In the genomic region with DNA sequence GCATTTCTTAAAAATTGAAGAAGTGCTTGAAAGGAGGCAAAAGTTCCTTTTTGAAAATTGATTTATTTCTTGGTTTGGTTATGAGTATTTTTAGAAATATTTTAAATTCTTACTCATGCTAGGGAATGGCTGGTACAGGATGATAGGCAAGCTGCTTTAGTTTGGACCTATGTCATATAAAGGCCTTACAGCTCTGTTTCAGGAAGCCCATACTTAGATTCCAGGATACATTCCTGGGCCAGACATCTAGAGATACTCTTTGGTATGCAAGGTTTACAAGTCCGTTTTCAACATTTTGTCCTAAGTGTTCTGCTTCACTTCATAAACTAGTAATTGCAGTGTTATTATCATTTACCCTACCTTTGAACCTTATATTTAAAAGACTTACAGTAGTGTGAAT, we compare ENCODE assay signal across 27 cellular contexts.
A peak's percentile ranks its signal among the peaks of the same experiment; 100 is the strongest.
DNase-seq lines count a peak whose midpoint lies in the region; ATAC-seq, FAIRE-seq and TF ChIP-seq lines count a peak whose summit lies in the region.
"Had no signal": no experiment of that assay in that cellular context is flagged by ENCODE, and none has a peak within 500 bp of the region (broad histone marks: within the 10 kb centered on the region; RNA-seq: fewer than 3 reads in every experiment).

No MANE protein-coding gene starts in this region.

- no peaks in the 10 kb centered on the region for H3K9me3 ChIP-seq in A549
- no peaks in the 10 kb centered on the region for H3K9me3 ChIP-seq in adipocyte (ENCODE audit: control insufficient read depth, low read length)
- H3K9me3 ChIP-seq in effector memory CD4-positive, alpha-beta T cell (ENCODE audit: control insufficient read depth, low read length): no peaks in the 10 kb centered on the region
- no peaks in the 10 kb centered on the region for H3K9me3 ChIP-seq in spleen
- H3K9me3 ChIP-seq: heart right ventricle, left lung had no signal

- H3K27ac ChIP-seq in A549: no peak overlapping the region
- H3K27ac ChIP-seq in effector memory CD4-positive, alpha-beta T cell (ENCODE audit: insufficient read depth, low read length, poor library complexity, severe bottlenecking): no peak overlapping the region
- no peak overlapping the region for H3K27ac ChIP-seq in spleen
- H3K27ac ChIP-seq: epithelial cell of prostate, foreskin keratinocyte, heart right ventricle, left lung, RWPE1 had no signal

- DNase-seq in A549 (ENCODE audit: low read depth in 1 of 2, low spot score in 1 of 2) (no peak), H54 (ENCODE audit: insufficient read length, low spot score) (no peak), adipocyte (ENCODE audit: low read depth) (peak; percentile 19), hepatic stellate cell (ENCODE audit: low spot score) (peak; percentile 41), spleen (no peak)
- DNase-seq in effector memory CD4-positive, alpha-beta T cell: no peak
- DNase-seq in activated CD4-positive, alpha-beta T cell treated with anti-CD3 and anti-CD28 coated beads, Interleukin-2, amount 50 U/mL, for 48 hours: no peak
- DNase-seq: activated B cell treated with CpG ODN at 0.5 μM for 24 hours; activated naive CD4-positive, alpha-beta T cell treated with anti-CD3 and anti-CD28 coated beads, Interleukin-2, amount 50 U/mL, for 16 hours; anterior cingulate cortex; C1 segment of cervical spinal cord; DND-41; foreskin keratinocyte; heart right ventricle; KG1; left lung; naive thymus-derived CD8-positive, alpha-beta T cell; NCI-H1694; NCI-H2171 treated with DMSO at 0.1 percent for 48 hours; retina; stimulated activated CD4-positive, alpha-beta T cell treated with anti-CD3 and anti-CD28 coated beads, Interleukin-4, amount 100 ng/mL, for 1 hour; stimulated activated naive B cell treated with anti-CD40 and anti-IgM and Interleukin-4, amounts not matched to agents 10 μg/mL and 1 μg/mL and 100 μg/mL, for 72 hours; T1000 had no signal

- no peak for TF ChIP-seq RAD21 in A549 (conservative IDR thresholded peaks at IDR 0.05 in 1 of 2, IDR thresholded peaks at IDR 0.05 in 1 of 2)

- CTCF ChIA-PET in A549 (lab: Yijun Ruan, JAX): interaction anchor here (2.7 kb wide), 1 partner anchor 435 kb away, joined by 8 read pairs; no protein-coding TSS in a partner anchor

- H3K36me3 ChIP-seq in adipocyte (ENCODE audit: control insufficient read depth, insufficient read depth, low read length, severe bottlenecking) (no peaks in the 10 kb centered on the region), spleen (peaks cover 0 to 4% (median 0%) of the 10 kb centered on the region in 6 donors)
- no peaks in the 10 kb centered on the region for H3K36me3 ChIP-seq in effector memory CD4-positive, alpha-beta T cell (ENCODE audit: control insufficient read depth, insufficient read depth, low read length)
- H3K36me3 ChIP-seq: heart right ventricle, left lung had no signal

- H3K4me1 ChIP-seq in A549: peaks cover 29% of the 10 kb centered on the region
- peaks cover 7% of the 10 kb centered on the region for H3K4me1 ChIP-seq in adipocyte (ENCODE audit: control insufficient read depth, insufficient read depth, low read length)
- H3K4me1 ChIP-seq in effector memory CD4-positive, alpha-beta T cell (ENCODE audit: control insufficient read depth, insufficient read depth, low read length, poor library complexity, severe bottlenecking): no peaks in the 10 kb centered on the region
- peaks cover 0 to 2% (median 0%) of the 10 kb centered on the region in 6 donors for H3K4me1 ChIP-seq in spleen
- H3K4me1 ChIP-seq: foreskin keratinocyte, left lung had no signal

- TF ChIP-seq EP300 in A549 (IDR thresholded peaks at IDR 0.05): no peak

- H3K27me3 ChIP-seq in adipocyte (replicated peaks; ENCODE audit: control insufficient read depth, insufficient read depth, low read length) (no peaks in the 10 kb centered on the region), spleen (replicated peaks in 1 of 7) (no peaks in the 10 kb centered on the region)
- no peaks in the 10 kb centered on the region for H3K27me3 ChIP-seq in effector memory CD4-positive, alpha-beta T cell (replicated peaks; ENCODE audit: control insufficient read depth, insufficient read depth, low read length, poor library complexity, severe bottlenecking)
- H3K27me3 ChIP-seq: foreskin keratinocyte, heart right ventricle, left lung had no signal

- TF ChIP-seq POLR2A in A549 (IDR thresholded peaks at IDR 0.05; ENCODE audit: low read length) (no peak), H54 (IDR thresholded peaks at IDR 0.05; ENCODE audit: low read depth, low read length) (no peak), spleen (IDR thresholded peaks at IDR 0.05) (no peak)

- WGBS in A549 (ENCODE audit: missing lambda C conversion rate): 0% methylated on average over 1 of the region's 1 CpG
- 0 to 31% (median 0%) methylated on average over 1 of the region's 1 CpG for WGBS in spleen, 5 donors

- no peak overlapping the region for H3K9ac ChIP-seq in adipocyte (ENCODE audit: low read length)

- TF ChIP-seq CTCF in A549 (IDR thresholded peaks at IDR 0.05) (no peak), spleen (IDR thresholded peaks at IDR 0.05 in 8 of 11, conservative IDR thresholded peaks at IDR 0.05 in 3 of 11) (no peak)

- no peak overlapping the region for H3K4me3 ChIP-seq in A549
- H3K4me3 ChIP-seq in adipocyte (ENCODE audit: low read length): no peak overlapping the region
- no peak overlapping the region for H3K4me3 ChIP-seq in effector memory CD4-positive, alpha-beta T cell (ENCODE audit: insufficient read depth, low read depth, low read length, poor library complexity, severe bottlenecking)
- H3K4me3 ChIP-seq in spleen: no peak overlapping the region
- H3K4me3 ChIP-seq: heart right ventricle, left lung had no signal

- intact Hi-C loops in spleen (cut with DNase I; ENCODE audit: low total_unique reads): no loop called here

- POLR2A ChIA-PET in A549 (lab: Yijun Ruan, JAX): no interaction called here

- FAIRE-seq in A549 (lab: Jason Lieb, UNC) (no peak), H54 (lab: Jason Lieb, UNC) (peak; percentile 15)

- ATAC-seq in A549 (no peak), GM21515 (IDR thresholded peaks at IDR 0.05; ENCODE audit: unreplicated experiment) (no peak)
- ATAC-seq: foreskin keratinocyte; HCT116; heart right ventricle; left lung; naive thymus-derived CD8-positive, alpha-beta T cell; stimulated activated naive B cell treated with anti-CD40 and anti-IgM and Interleukin-4, amounts not matched to agents 10 μg/mL and 1 μg/mL and 100 μg/mL, for 72 hours had no signal

- H3K4me2 ChIP-seq in A549: peak overlapping the region; percentile 5; the same call in 1 of the 3 replicates

TF ChIP-seq in A549, 52 proteins besides CTCF, POLR2A, EP300 and RAD21:
- TF ChIP-seq ZNF302 (CRISPR knock-in tag; IDR thresholded peaks at IDR 0.05) (no peak), FOXS1 (CRISPR knock-in tag; IDR thresholded peaks at IDR 0.05) (no peak), MYC (IDR thresholded peaks at IDR 0.05; ENCODE audit: borderline replicate concordance, low read length) (no peak), HEYL (CRISPR knock-in tag; IDR thresholded peaks at IDR 0.05) (no peak), BHLHE40 (IDR thresholded peaks at IDR 0.05; ENCODE audit: low read depth, low read length) (no peak), POLR2AphosphoS2 (conservative IDR thresholded peaks at IDR 0.05; ENCODE audit: low read length) (no peak)
- TF ChIP-seq, protein P1, sequence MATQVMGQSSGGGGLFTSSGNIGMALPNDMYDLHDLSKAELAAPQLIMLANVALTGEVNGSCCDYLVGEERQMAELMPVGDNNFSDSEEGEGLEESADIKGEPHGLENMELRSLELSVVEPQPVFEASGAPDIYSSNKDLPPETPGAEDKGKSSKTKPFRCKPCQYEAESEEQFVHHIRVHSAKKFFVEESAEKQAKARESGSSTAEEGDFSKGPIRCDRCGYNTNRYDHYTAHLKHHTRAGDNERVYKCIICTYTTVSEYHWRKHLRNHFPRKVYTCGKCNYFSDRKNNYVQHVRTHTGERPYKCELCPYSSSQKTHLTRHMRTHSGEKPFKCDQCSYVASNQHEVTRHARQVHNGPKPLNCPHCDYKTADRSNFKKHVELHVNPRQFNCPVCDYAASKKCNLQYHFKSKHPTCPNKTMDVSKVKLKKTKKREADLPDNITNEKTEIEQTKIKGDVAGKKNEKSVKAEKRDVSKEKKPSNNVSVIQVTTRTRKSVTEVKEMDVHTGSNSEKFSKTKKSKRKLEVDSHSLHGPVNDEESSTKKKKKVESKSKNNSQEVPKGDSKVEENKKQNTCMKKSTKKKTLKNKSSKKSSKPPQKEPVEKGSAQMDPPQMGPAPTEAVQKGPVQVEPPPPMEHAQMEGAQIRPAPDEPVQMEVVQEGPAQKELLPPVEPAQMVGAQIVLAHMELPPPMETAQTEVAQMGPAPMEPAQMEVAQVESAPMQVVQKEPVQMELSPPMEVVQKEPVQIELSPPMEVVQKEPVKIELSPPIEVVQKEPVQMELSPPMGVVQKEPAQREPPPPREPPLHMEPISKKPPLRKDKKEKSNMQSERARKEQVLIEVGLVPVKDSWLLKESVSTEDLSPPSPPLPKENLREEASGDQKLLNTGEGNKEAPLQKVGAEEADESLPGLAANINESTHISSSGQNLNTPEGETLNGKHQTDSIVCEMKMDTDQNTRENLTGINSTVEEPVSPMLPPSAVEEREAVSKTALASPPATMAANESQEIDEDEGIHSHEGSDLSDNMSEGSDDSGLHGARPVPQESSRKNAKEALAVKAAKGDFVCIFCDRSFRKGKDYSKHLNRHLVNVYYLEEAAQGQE (IDR thresholded peaks at IDR 0.05): no peak
- TF ChIP-seq, protein P2, sequence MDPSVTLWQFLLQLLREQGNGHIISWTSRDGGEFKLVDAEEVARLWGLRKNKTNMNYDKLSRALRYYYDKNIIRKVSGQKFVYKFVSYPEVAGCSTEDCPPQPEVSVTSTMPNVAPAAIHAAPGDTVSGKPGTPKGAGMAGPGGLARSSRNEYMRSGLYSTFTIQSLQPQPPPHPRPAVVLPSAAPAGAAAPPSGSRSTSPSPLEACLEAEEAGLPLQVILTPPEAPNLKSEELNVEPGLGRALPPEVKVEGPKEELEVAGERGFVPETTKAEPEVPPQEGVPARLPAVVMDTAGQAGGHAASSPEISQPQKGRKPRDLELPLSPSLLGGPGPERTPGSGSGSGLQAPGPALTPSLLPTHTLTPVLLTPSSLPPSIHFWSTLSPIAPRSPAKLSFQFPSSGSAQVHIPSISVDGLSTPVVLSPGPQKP (IDR thresholded peaks at IDR 0.05; ENCODE audit: low read depth, low read length): no peak
TF ChIP-seq in A549: peak in this region for 0.

Comparison
In these comparisons a context has a peak if more than half of its experiments do, and no peak if none do; other contexts are left out.
1. DNase-seq: peak in adipocyte (single experiment) and hepatic stellate cell (single experiment); none in A549 (0 of 2), H54 (single experiment), effector memory CD4-positive, alpha-beta T cell (0 of 3), spleen (single experiment) and activated CD4-positive, alpha-beta T cell treated with anti-CD3 and anti-CD28 coated beads, Interleukin-2, amount 50 U/mL, for 48 hours (0 of 2).